Comparison of ENCODE assay signal across 9 cellular contexts in genomic region chr13:34546841-34547240, GRCh38.
"Had no signal": no experiment of that assay in that cellular context is flagged by ENCODE, and none has a peak within 500 bp of the region (broad histone marks: within the 10 kb centered on the region; RNA-seq: fewer than 3 reads in every experiment).

No MANE protein-coding gene starts in this region.

- H3K4me3 ChIP-seq: GM23248, HAP-1 had no signal

- H3K9ac ChIP-seq: GM23248 had no signal

- H3K36me3 ChIP-seq: HAP-1 had no signal

- H3K9me3 ChIP-seq: HAP-1 had no signal

- H3K4me1 ChIP-seq: HAP-1 had no signal

- ATAC-seq: HCT116, HepG2 had no signal

- DNase-seq: GM23248, GOT3, H7, HFFc6, KBM-7 had no signal

- H3K27ac ChIP-seq: GM23248, HL-60 had no signal

- H2AFZ ChIP-seq: GM23248 had no signal
